In genomic region chr3:176513604-176514003, GRCh38 we compare ENCODE assay signal across 17 cellular contexts.
DNase-seq lines count a peak whose midpoint lies in the region; ATAC-seq and TF ChIP-seq lines count a peak whose summit lies in the region.
"Had no signal": no experiment of that assay in that cellular context is flagged by ENCODE, and none has a peak within 500 bp of the region (broad histone marks: within the 10 kb centered on the region; RNA-seq: fewer than 3 reads in every experiment).

No MANE protein-coding gene starts in this region.

- no peaks in the 10 kb centered on the region for H3K79me2 ChIP-seq in GM23338 (replicated peaks; ENCODE audit: insufficient read depth)
- H3K79me2 ChIP-seq in mesendoderm (ENCODE audit: control insufficient read depth, insufficient read depth, low read length) = no peaks in the 10 kb centered on the region

- in situ Hi-C loops in GM13976 (cut with MboI; ENCODE audit: low sequenced_read_pairs, unreplicated experiment) = no loop called here

- no peaks in the 10 kb centered on the region for H3K79me1 ChIP-seq in mesendoderm (ENCODE audit: low read length)

- H3K27ac Mint-ChIP-seq in GM23338 = no peak overlapping the region
- no peak overlapping the region for H3K27ac Mint-ChIP-seq in activated naive CD8-positive, alpha-beta T cell treated with anti-CD3 and anti-CD28 coated beads, Interleukin-2, amount 50 U/mL, for 24 hours
- H3K27ac Mint-ChIP-seq: activated naive CD8-positive, alpha-beta T cell had no signal

- H3K36me3 ChIP-seq in GM23338 (ENCODE audit: insufficient read depth) (peaks cover 14% of the 10 kb centered on the region), mesendoderm (ENCODE audit: control insufficient read depth, insufficient read depth, low read length) (no peaks in the 10 kb centered on the region)
- H3K36me3 ChIP-seq: breast epithelium, gastroesophageal sphincter had no signal

- no peaks in the 10 kb centered on the region for H3K4me1 ChIP-seq in GM23338 (ENCODE audit: insufficient read depth)
- H3K4me1 ChIP-seq in mesendoderm (ENCODE audit: control insufficient read depth, low read depth, low read length) = no peaks in the 10 kb centered on the region
- H3K4me1 ChIP-seq: breast epithelium, gastroesophageal sphincter had no signal

- H3K27me3 ChIP-seq in GM23338 (ENCODE audit: insufficient read depth) (no peaks in the 10 kb centered on the region), mesendoderm (ENCODE audit: insufficient read depth, low read length, poor library complexity) (peaks cover 2% of the 10 kb centered on the region)
- H3K27me3 ChIP-seq: breast epithelium, gastroesophageal sphincter had no signal

- no peak overlapping the region for H4K5ac ChIP-seq in mesendoderm (ENCODE audit: low read length)

- 0 out of 2 replicates have a peak, but pooled peaks cover 7% of the 10 kb centered on the region for H3F3A ChIP-seq in GM23338 (replicated peaks; ENCODE audit: low read depth)

- no peak overlapping the region for H2BK120ac ChIP-seq in mesendoderm (ENCODE audit: low read depth, low read length)

- no peak overlapping the region for H3K9ac ChIP-seq in mesendoderm (ENCODE audit: low read length)
- H3K9ac ChIP-seq: SK-N-SH had no signal

- no peak overlapping the region for H3K4me3 ChIP-seq in GM23338
- H3K4me3 ChIP-seq in mesendoderm (ENCODE audit: low read length) = peak overlapping the region; percentile 9
- H3K4me3 ChIP-seq: breast epithelium, gastroesophageal sphincter had no signal

- 0 out of 2 replicates have a peak, but pooled peaks cover 9% of the 10 kb centered on the region for H3K9me2 ChIP-seq in GM23338 (ENCODE audit: insufficient read depth)
- H3K9me2 ChIP-seq: SK-N-SH had no signal

- no peak overlapping the region for H3K18ac ChIP-seq in mesendoderm (ENCODE audit: low read length)

- H2AK5ac ChIP-seq in mesendoderm (ENCODE audit: low read length) = no peak overlapping the region

- no peak overlapping the region for H3K56ac ChIP-seq in mesendoderm (ENCODE audit: low read length)

- ATAC-seq in GM23338 = no peak
- no peak for ATAC-seq in activated naive CD8-positive, alpha-beta T cell treated with anti-CD3 and anti-CD28 coated beads, Interleukin-2, amount 50 U/mL, for 24 hours
- ATAC-seq: activated T-cell treated with anti-CD3 and anti-CD28 coated beads, Interleukin-2, amount 50 U/mL, for 4 hours; gastroesophageal sphincter; sciatic nerve had no signal

- peaks cover 61% of the 10 kb centered on the region for H3K9me3 Mint-ChIP-seq in GM23338
- peaks cover 39% of the 10 kb centered on the region for H3K9me3 Mint-ChIP-seq in activated naive CD8-positive, alpha-beta T cell treated with anti-CD3 and anti-CD28 coated beads, Interleukin-2, amount 50 U/mL, for 24 hours

- TF ChIP-seq CTCF in GM23338 (conservative IDR thresholded peaks at IDR 0.05; ENCODE audit: low read depth in 2 of 2) (no peak), GM13976 (IDR thresholded peaks at IDR 0.05; ENCODE audit: borderline replicate concordance, control extremely low read depth, extremely low read depth, insufficient read depth, missing control alignments) (no peak)

- peaks cover 61% of the 10 kb centered on the region for H3K36me3 Mint-ChIP-seq in GM23338 (ENCODE audit: low read depth)
- H3K36me3 Mint-ChIP-seq in activated naive CD8-positive, alpha-beta T cell treated with anti-CD3 and anti-CD28 coated beads, Interleukin-2, amount 50 U/mL, for 24 hours (ENCODE audit: low read depth) = peaks cover 7% of the 10 kb centered on the region

- no peaks in the 10 kb centered on the region for H4K20me1 ChIP-seq in GM23338 (replicated peaks; ENCODE audit: insufficient read depth)

- H2AFZ ChIP-seq in GM23338 = no peak overlapping the region

- H3K4ac ChIP-seq in mesendoderm (ENCODE audit: low read depth, low read length) = no peak overlapping the region

- H3K4me3 Mint-ChIP-seq in GM23338 = no peak overlapping the region
- no peak overlapping the region for H3K4me3 Mint-ChIP-seq in activated naive CD8-positive, alpha-beta T cell treated with anti-CD3 and anti-CD28 coated beads, Interleukin-2, amount 50 U/mL, for 24 hours
- H3K4me3 Mint-ChIP-seq: activated naive CD8-positive, alpha-beta T cell; activated T-cell treated with anti-CD3 and anti-CD28 coated beads, Interleukin-2, amount 50 U/mL, for 4 hours had no signal

- WGBS in mesendoderm (ENCODE audit: extremely low coverage, insufficient coverage, low lambda C conversion rate) = no CpG with 5 or more reads among the region's 1 CpG

- H4K8ac ChIP-seq in mesendoderm (ENCODE audit: low read depth, low read length) = no peak overlapping the region

- H3K27ac ChIP-seq in GM23338 (ENCODE audit: low read depth) (no peak overlapping the region), mesendoderm (ENCODE audit: low read depth, low read length) (no peak overlapping the region)
- H3K27ac ChIP-seq: breast epithelium, epithelial cell of prostate, gastroesophageal sphincter had no signal

- peaks cover 7% of the 10 kb centered on the region for H3K4me1 Mint-ChIP-seq in GM23338
- H3K4me1 Mint-ChIP-seq in activated naive CD8-positive, alpha-beta T cell treated with anti-CD3 and anti-CD28 coated beads, Interleukin-2, amount 50 U/mL, for 24 hours = no peaks in the 10 kb centered on the region

- H3K23ac ChIP-seq in mesendoderm (ENCODE audit: low read length) = no peak overlapping the region

- no peak overlapping the region for H3K4me2 ChIP-seq in GM23338
- no peak overlapping the region for H3K4me2 ChIP-seq in mesendoderm (ENCODE audit: low read length)
- H3K4me2 ChIP-seq: SK-N-SH had no signal

- no peak overlapping the region for H2BK15ac ChIP-seq in mesendoderm (replicated peaks; ENCODE audit: low read depth)

- peak; percentile 11 to 30 for DNase-seq in activated CD4-positive, alpha-beta T cell treated with anti-CD3 and anti-CD28 coated beads, Interleukin-2, amount 50 U/mL, for 48 hours
- DNase-seq in activated CD4-positive, alpha-beta T cell treated with anti-CD3 and anti-CD28 coated beads for 4 hours = no peak
- DNase-seq in GM23338 (ENCODE audit: low spot score) = peak; percentile 41
- peak; percentile 23 for DNase-seq in activated naive CD8-positive, alpha-beta T cell treated with anti-CD3 and anti-CD28 coated beads, Interleukin-2, amount 50 U/mL, for 24 hours
- DNase-seq in mesendoderm = peak; percentile 48
- no peak for DNase-seq in C1 segment of cervical spinal cord (lab: John Stamatoyannopoulos, UW)
- DNase-seq in GM13976 (ENCODE audit: low spot score) = no peak
- DNase-seq in ureter (ENCODE audit: low spot score) = no peak
- DNase-seq: activated T-cell treated with anti-CD3 and anti-CD28 coated beads, Interleukin-2, amount 50 U/mL, for 4 hours; left ventricle myocardium superior; NCI-H2171; SK-N-SH had no signal

- H2BK5ac ChIP-seq in mesendoderm (ENCODE audit: low read length) = no peak overlapping the region

- H3K27me3 Mint-ChIP-seq in GM23338 (ENCODE audit: insufficient read depth, low read depth, poor library complexity) = no peaks in the 10 kb centered on the region
- no peaks in the 10 kb centered on the region for H3K27me3 Mint-ChIP-seq in activated naive CD8-positive, alpha-beta T cell treated with anti-CD3 and anti-CD28 coated beads, Interleukin-2, amount 50 U/mL, for 24 hours
- H3K27me3 Mint-ChIP-seq: activated naive CD8-positive, alpha-beta T cell had no signal

TF ChIP-seq in GM23338, 12 proteins besides CTCF, POLR2A, EP300 and RAD21 (continues in another document):
- TF ChIP-seq NANOG (IDR thresholded peaks at IDR 0.05; ENCODE audit: borderline replicate concordance) (no peak), EZH2phosphoT487 (IDR thresholded peaks at IDR 0.05; ENCODE audit: unreplicated experiment) (no peak), JUNB (IDR thresholded peaks at IDR 0.05; ENCODE audit: unreplicated experiment) (no peak), STAT1 (IDR thresholded peaks at IDR 0.05; ENCODE audit: unreplicated experiment) (no peak)

Comparison
In these comparisons a context has a peak if more than half of its experiments do, and no peak if none do; other contexts are left out.
1. DNase-seq: peak in activated CD4-positive, alpha-beta T cell treated with anti-CD3 and anti-CD28 coated beads, Interleukin-2, amount 50 U/mL, for 48 hours (2 of 2), GM23338 (single experiment), activated naive CD8-positive, alpha-beta T cell treated with anti-CD3 and anti-CD28 coated beads, Interleukin-2, amount 50 U/mL, for 24 hours (single experiment) and mesendoderm (single experiment); none in activated CD4-positive, alpha-beta T cell treated with anti-CD3 and anti-CD28 coated beads for 4 hours (0 of 2), C1 segment of cervical spinal cord (0 of 14), GM13976 (single experiment) and ureter (single experiment).